ENCODE assay signal across 9 cellular contexts in the genomic region with DNA sequence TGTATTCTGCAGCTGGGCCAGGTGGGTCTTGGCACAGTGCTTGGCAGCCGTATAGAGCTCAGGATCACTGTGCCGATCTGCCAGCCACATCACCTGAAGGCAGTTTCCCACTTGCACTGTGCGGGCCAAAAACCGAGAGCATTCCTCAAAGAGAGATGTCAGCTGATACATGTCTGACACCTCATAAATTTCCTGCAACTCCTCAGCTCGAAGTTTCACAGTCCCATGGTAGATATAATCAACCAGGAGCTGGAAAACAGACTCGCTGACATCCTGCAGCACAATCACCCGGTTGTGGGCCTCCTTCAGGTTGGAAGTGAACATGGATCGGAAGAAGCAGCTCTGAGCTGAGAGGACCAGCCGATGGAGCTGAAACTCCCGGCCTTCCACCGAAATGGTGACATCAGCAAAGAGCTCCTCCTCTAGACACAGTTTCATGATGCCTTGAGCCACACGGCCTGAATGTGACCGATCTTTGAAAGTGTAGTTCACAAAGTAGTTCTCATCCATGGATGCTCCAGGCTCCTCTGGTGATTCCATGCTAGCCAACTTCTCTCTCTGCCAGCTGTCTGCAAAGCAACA. TPM values are rescaled to one million over a fixed set of nuclear protein-coding genes. Genes with fewer than 3 reads are reported as not detected.
DNase-seq lines count a peak whose midpoint lies in the region; TF ChIP-seq lines count a peak whose summit lies in the region.
"Had no signal": no experiment of that assay in that cellular context is flagged by ENCODE, and none has a peak within 500 bp of the region (broad histone marks: within the 10 kb centered on the region; RNA-seq: fewer than 3 reads in every experiment).

No MANE protein-coding gene starts in this region.

- WGBS in HUES64: 95% methylated on average over 13 of the region's 13 CpGs

- DNase-seq in AG09309 (ENCODE audit: low read depth) (no peak), DMS79 treated with DMSO at 0.1 percent for 48 hours (lab: John Stamatoyannopoulos, UW) (no peak), RPMI8226 (no peak), CD1c-positive myeloid dendritic cell (ENCODE audit: extremely low spot score) (no peak)
- DNase-seq in effector CD4-positive, alpha-beta T cell: no peak
- DNase-seq: activated CD4-positive, alpha-beta T cell treated with anti-CD3 and anti-CD28 coated beads, Interleukin-2, amount 50 U/mL, for 1 hour had no signal

- peak overlapping the region; percentile 95 to 100 (median 98) for H3K4me3 Mint-ChIP-seq in brain

- H3K27ac Mint-ChIP-seq in brain: peak overlapping the region; percentile 99 to 100 (median 100)

- H3K4me3 ChIP-seq in AG09309 (ENCODE audit: control insufficient read depth, low read depth, low read length) (peak overlapping the region; percentile 84), HUES64 (ENCODE audit: low read length) (peak overlapping the region; percentile 94), mucosa of rectum (ENCODE audit: low read length in 2 of 2) (peak overlapping the region; percentile 2 to 88)

- H3K4me1 ChIP-seq in HUES64 (ENCODE audit: insufficient read depth, low read length) (peaks cover 8% of the 10 kb centered on the region; the same call in 1 of the 2 replicates), mucosa of rectum (ENCODE audit: control insufficient read depth in 2 of 2, insufficient read depth in 2 of 2, low read length in 2 of 2) (peaks cover 17 to 19% of the 10 kb centered on the region in 2 donors)

- H3K9me3 ChIP-seq in HUES64 (ENCODE audit: insufficient read depth, low read depth, low read length): no peaks in the 10 kb centered on the region
- H3K9me3 ChIP-seq in mucosa of rectum (ENCODE audit: control insufficient read depth in 2 of 2, low read length in 2 of 2): no peaks in the 10 kb centered on the region

- peaks cover 67% of the 10 kb centered on the region for H3K36me3 ChIP-seq in HUES64 (ENCODE audit: insufficient read depth, low read length)
- peaks cover 28 to 44% of the 10 kb centered on the region in 2 donors for H3K36me3 ChIP-seq in mucosa of rectum (ENCODE audit: control insufficient read depth in 2 of 2, insufficient read depth in 2 of 2, low read length in 2 of 2)

- TF ChIP-seq CTCF in AG09309 (IDR thresholded peaks at IDR 0.05; ENCODE audit: control insufficient read depth, insufficient read depth, low read depth, low read length, missing control alignments) (no peak), brain (conservative IDR thresholded peaks at IDR 0.05) (no peak)

- peaks cover 14% of the 10 kb centered on the region for H3K27me3 Mint-ChIP-seq in brain

- H3K27ac ChIP-seq in HUES64 (ENCODE audit: low read depth, low read length): peak overlapping the region; percentile 88
- H3K27ac ChIP-seq in mucosa of rectum (ENCODE audit: low read depth in 2 of 2, low read length in 2 of 2): no peak overlapping the region

- H3K27me3 ChIP-seq in HUES64 (ENCODE audit: insufficient read depth, low read length) (no peaks in the 10 kb centered on the region), mucosa of rectum (ENCODE audit: control insufficient read depth in 2 of 2, insufficient read depth in 2 of 2, low read length in 2 of 2) (no peaks in the 10 kb centered on the region)

- H3K4me1 Mint-ChIP-seq in brain: peaks cover 48% of the 10 kb centered on the region

- H3K9ac ChIP-seq in HUES64 (ENCODE audit: low read depth, low read length) (peak overlapping the region; percentile 94), mucosa of rectum (ENCODE audit: low read depth in 1 of 2, low read length in 2 of 2) (no peak overlapping the region)

- peaks cover 0 to 4% (median 0%) of the 10 kb centered on the region in 5 experiments for H3K9me3 Mint-ChIP-seq in brain

- H3K36me3 Mint-ChIP-seq in brain: peaks cover 70% of the 10 kb centered on the region

RNA-seq across cellular contexts. Expression of gene KBTBD4, which starts 1.2 kb away (rescaled TPM):
- 18.0 TPM for polyA plus RNA-seq in HUES64 (2013, experiment 1 of 2)
- polyA plus RNA-seq in HUES64 (2013, experiment 2 of 2): 15.2 TPM
- polyA plus RNA-seq in brain (ENCODE audit: insufficient read depth, low read depth, low replicate concordance): 19.2 TPM

RNA-seq across cellular contexts. Expression of gene NDUFS3, which starts 1.3 kb away (rescaled TPM):
- polyA plus RNA-seq in HUES64 (2013, experiment 1 of 2): 119 TPM
- 110 TPM for polyA plus RNA-seq in HUES64 (2013, experiment 2 of 2)
- polyA plus RNA-seq in brain (ENCODE audit: insufficient read depth, low read depth, low replicate concordance): 158 TPM

RNA-seq across cellular contexts. Expression of gene FAM180B, which starts 8.9 kb away (rescaled TPM):
- not detected for polyA plus RNA-seq in HUES64 (2013, experiment 1 of 2)
- polyA plus RNA-seq in HUES64 (2013, experiment 2 of 2): not detected
- not detected for polyA plus RNA-seq in brain (ENCODE audit: insufficient read depth, low read depth, low replicate concordance)

RNA-seq across cellular contexts. Expression of gene PTPMT1, which starts 12.2 kb away (rescaled TPM):
- polyA plus RNA-seq in HUES64 (2013, experiment 1 of 2): 42.3 TPM
- 45.5 TPM for polyA plus RNA-seq in HUES64 (2013, experiment 2 of 2)
- polyA plus RNA-seq in brain (ENCODE audit: insufficient read depth, low read depth, low replicate concordance): 52.2 TPM

RNA-seq across cellular contexts. Expression of gene C1QTNF4, which starts 16.7 kb away (rescaled TPM):
- 5.9 TPM for polyA plus RNA-seq in HUES64 (2013, experiment 1 of 2)
- polyA plus RNA-seq in HUES64 (2013, experiment 2 of 2): 10.5 TPM
- polyA plus RNA-seq in brain (ENCODE audit: insufficient read depth, low read depth, low replicate concordance): 15.8 TPM
